Comparison of ENCODE assay signal across 24 cellular contexts in the genomic region with DNA sequence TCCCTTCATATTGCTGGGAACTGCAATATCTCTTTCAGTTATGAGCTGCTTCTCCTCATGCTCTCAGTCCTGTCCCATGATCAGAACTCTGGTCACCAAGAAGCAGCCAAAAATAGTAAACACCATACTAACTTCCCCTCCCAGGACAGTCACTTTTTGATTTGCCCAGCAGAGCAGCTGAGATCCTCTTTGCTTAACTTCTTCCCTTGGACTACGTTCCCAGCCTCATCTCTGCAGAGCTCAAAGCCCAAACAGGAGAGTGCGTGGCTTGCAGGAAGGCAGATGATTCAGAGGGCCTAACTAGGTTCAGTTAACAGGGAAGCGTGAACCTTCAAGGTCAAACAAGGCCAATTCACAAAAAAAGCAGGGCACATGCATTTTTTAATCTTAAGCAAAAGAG.
"Had no signal": no experiment of that assay in that cellular context is flagged by ENCODE, and none has a peak within 500 bp of the region (broad histone marks: within the 10 kb centered on the region; RNA-seq: fewer than 3 reads in every experiment).

No MANE protein-coding gene starts in this region.

- H3K4me1 Mint-ChIP-seq: central memory CD8-positive, alpha-beta T cell; nephron progenitor cell; stimulated activated effector memory CD8-positive, alpha-beta T cell treated with anti-CD3 and anti-CD28 coated beads, Interleukin-12 subunit alpha, Interleukin-12 subunit beta, amount 100 ng/mL, for 72 hours had no signal

- H3K9me3 Mint-ChIP-seq: activated T-cell treated with anti-CD3 and anti-CD28 coated beads, Interleukin-2, amount 50 U/mL, for 4 hours; activated T-helper 2 cell treated with anti-CD3 and anti-CD28 coated beads, Interferon-gamma antibody, Interleukin-2, Interleukin-4, amounts not matched to agents 10 μg/mL and 5 μg/mL and 100 μg/mL, durations not matched to agents 14 hours and 24 hours and 36 hours; central memory CD8-positive, alpha-beta T cell; effector memory CD8-positive, alpha-beta T cell; nephron progenitor cell; stimulated activated effector memory CD8-positive, alpha-beta T cell treated with anti-CD3 and anti-CD28 coated beads, Interleukin-12 subunit alpha, Interleukin-12 subunit beta, amount 100 ng/mL, for 72 hours had no signal

- H3K36me3 Mint-ChIP-seq: activated naive CD8-positive, alpha-beta T cell; stimulated activated effector memory CD8-positive, alpha-beta T cell treated with anti-CD3 and anti-CD28 coated beads, Interleukin-12 subunit alpha, Interleukin-12 subunit beta, amount 100 ng/mL, for 72 hours had no signal

- H3K4me1 ChIP-seq: breast epithelium, pancreas, transverse colon, uterus had no signal

- H3K4me3 Mint-ChIP-seq: activated naive CD8-positive, alpha-beta T cell; activated T-cell treated with anti-CD3 and anti-CD28 coated beads, Interleukin-2, amount 50 U/mL, for 4 hours; central memory CD8-positive, alpha-beta T cell; effector memory CD8-positive, alpha-beta T cell; nephron progenitor cell; stimulated activated effector memory CD8-positive, alpha-beta T cell treated with anti-CD3 and anti-CD28 coated beads, Interleukin-12 subunit alpha, Interleukin-12 subunit beta, amount 100 ng/mL, for 72 hours had no signal

- H3K4me3 ChIP-seq: breast epithelium, dorsolateral prefrontal cortex, pancreas, transverse colon, uterus had no signal

- H3K36me3 ChIP-seq: breast epithelium, pancreas, transverse colon, uterus had no signal

- H3K27me3 ChIP-seq: breast epithelium, dorsolateral prefrontal cortex, pancreas, transverse colon, uterus had no signal

- H3K27ac Mint-ChIP-seq: activated naive CD8-positive, alpha-beta T cell; activated T-helper 2 cell treated with anti-CD3 and anti-CD28 coated beads, Interferon-gamma antibody, Interleukin-2, Interleukin-4, amounts not matched to agents 10 μg/mL and 5 μg/mL and 100 μg/mL, durations not matched to agents 14 hours and 24 hours and 36 hours; effector memory CD8-positive, alpha-beta T cell; nephron progenitor cell; stimulated activated effector memory CD8-positive, alpha-beta T cell treated with anti-CD3 and anti-CD28 coated beads, Interleukin-12 subunit alpha, Interleukin-12 subunit beta, amount 100 ng/mL, for 72 hours had no signal

- ATAC-seq: activated T-cell treated with anti-CD3 and anti-CD28 coated beads, Interleukin-2, amount 50 U/mL, for 4 hours; effector memory CD8-positive, alpha-beta T cell; esophagus mucosa; left ventricle myocardium superior; sciatic nerve; stimulated activated effector memory CD8-positive, alpha-beta T cell treated with anti-CD3 and anti-CD28 coated beads, Interleukin-12 subunit alpha, Interleukin-12 subunit beta, amount 100 ng/mL, for 72 hours had no signal

- H3K27me3 Mint-ChIP-seq: activated naive CD8-positive, alpha-beta T cell; central memory CD8-positive, alpha-beta T cell; effector memory CD8-positive, alpha-beta T cell had no signal

- H3K9me3 ChIP-seq: breast epithelium, pancreas, transverse colon, uterus had no signal

- DNase-seq: activated CD4-positive, alpha-beta T cell treated with anti-CD3 and anti-CD28 coated beads for 4 hours; activated CD4-positive, alpha-beta T cell treated with anti-CD3 and anti-CD28 coated beads, Interleukin-2, amount 50 U/mL, for 48 hours; activated CD4-positive, CD25-positive, alpha-beta regulatory T cell; activated CD8-positive, alpha-beta memory T cell treated with anti-CD3 and anti-CD28 coated beads, Interleukin-2, amount 50 U/mL, for 48 hours; activated naive CD4-positive, alpha-beta T cell; activated T-cell treated with anti-CD3 and anti-CD28 coated beads, Interleukin-2, amount 50 U/mL, for 4 hours; dorsolateral prefrontal cortex; effector memory CD8-positive, alpha-beta T cell; hippocampal formation; left ventricle myocardium superior; mammary epithelial cell; nephron progenitor cell; pancreas; small intestine; stimulated activated CD4-positive, alpha-beta T cell treated with anti-CD3 and anti-CD28 coated beads, Interleukin-2, amount 100 ng/mL, for 24 hours; transverse colon; uterus had no signal
